Comparison of ENCODE assay signal across 21 cellular contexts in genomic region chr13:51921790-51922740, GRCh38.
DNase-seq lines count a peak whose midpoint lies in the region; ATAC-seq and TF ChIP-seq lines count a peak whose summit lies in the region.
"Had no signal": no experiment of that assay in that cellular context is flagged by ENCODE, and none has a peak within 500 bp of the region (broad histone marks: within the 10 kb centered on the region; RNA-seq: fewer than 3 reads in every experiment).

No MANE protein-coding gene starts in this region.

- CTCF ChIA-PET in activated CD8-positive, alpha-beta T cell treated with anti-CD3 and anti-CD28 coated beads for 36 hours (lab: Charles Lee), result interaction anchor here (1.5 to 2.4 kb wide), 2 partner anchors 8 to 206 kb away, joined by 4 to 13 read pairs; no protein-coding TSS in a partner anchor
- CTCF ChIA-PET in activated CD8-positive, alpha-beta T cell treated with anti-CD3 and anti-CD28 coated beads, Interleukin-2, amount 10 ng/mL, durations not matched to agents 7 days and 5 days (lab: Charles Lee), result interaction anchor here (1.9 kb wide), 1 partner anchor 9 kb away, joined by 6 read pairs; no protein-coding TSS in a partner anchor

- no peaks in the 10 kb centered on the region for H3K9me3 Mint-ChIP-seq in activated CD8-positive, alpha-beta T cell treated with anti-CD3 and anti-CD28 coated beads for 36 hours
- H3K9me3 Mint-ChIP-seq in activated CD8-positive, alpha-beta T cell treated with anti-CD3 and anti-CD28 coated beads, Interleukin-2, amount 10 ng/mL, durations not matched to agents 7 days and 5 days (ENCODE audit: insufficient read depth), result no peaks in the 10 kb centered on the region
- H3K9me3 Mint-ChIP-seq in stimulated activated memory B cell treated with anti-CD40 and anti-IgM and Interleukin-4, amounts not matched to agents 10 μg/mL and 1 μg/mL and 100 μg/mL, for 72 hours, result no peaks in the 10 kb centered on the region
- H3K9me3 Mint-ChIP-seq: CD4-positive, CD25-positive, alpha-beta regulatory T cell; stimulated activated naive CD8-positive, alpha-beta T cell treated with anti-CD3 and anti-CD28 coated beads, Interleukin-15, amount 100 ng/mL, for 72 hours had no signal

- H3K27me3 Mint-ChIP-seq in activated CD8-positive, alpha-beta T cell treated with anti-CD3 and anti-CD28 coated beads for 36 hours, result peaks cover 8% of the 10 kb centered on the region
- H3K27me3 Mint-ChIP-seq in activated CD8-positive, alpha-beta T cell treated with anti-CD3 and anti-CD28 coated beads, Interleukin-2, amount 10 ng/mL, durations not matched to agents 7 days and 5 days (ENCODE audit: low read depth), result peaks cover 8% of the 10 kb centered on the region
- peaks cover 40% of the 10 kb centered on the region for H3K27me3 Mint-ChIP-seq in stimulated activated memory B cell treated with anti-CD40 and anti-IgM and Interleukin-4, amounts not matched to agents 10 μg/mL and 1 μg/mL and 100 μg/mL, for 72 hours
- H3K27me3 Mint-ChIP-seq: CD4-positive, CD25-positive, alpha-beta regulatory T cell had no signal

- intact Hi-C loops in activated CD8-positive, alpha-beta T cell treated with anti-CD3 and anti-CD28 coated beads for 36 hours (cut with micrococcal nuclease), result no loop called here
- intact Hi-C loops in vagina (cut with DNase I), result no loop called here

- TF ChIP-seq POLR2A in vagina (IDR thresholded peaks at IDR 0.05), result no peak

- H3K27ac ChIP-seq in WERI-Rb-1, result no peak overlapping the region
- H3K27ac ChIP-seq in vagina, result no peak overlapping the region
- H3K27ac ChIP-seq: hepatocyte, Peyer's patch, upper lobe of right lung had no signal

- DNase-seq in activated CD8-positive, alpha-beta T cell treated with anti-CD3 and anti-CD28 coated beads for 36 hours, result peak; percentile 17
- DNase-seq in activated CD8-positive, alpha-beta T cell treated with anti-CD3 and anti-CD28 coated beads, Interleukin-2, amount 10 ng/mL, durations not matched to agents 7 days and 5 days, result no peak
- DNase-seq in RPMI7951 (ENCODE audit: low read depth), result peak; percentile 9
- peak; percentile 63 for DNase-seq in fibroblast of villous mesenchyme (ENCODE audit: low read depth)
- no peak for DNase-seq in WERI-Rb-1
- no peak for DNase-seq in COLO668 (lab: John Stamatoyannopoulos, UW; ENCODE audit: unreplicated experiment)
- DNase-seq in vagina (ENCODE audit: extremely low spot score in 2 of 2), result no peak
- DNase-seq: ACHN; activated gamma-delta T cell treated with Interleukin-2 at 50 U/mL for 16 hours; anterior cingulate cortex; CD4-positive, CD25-positive, alpha-beta regulatory T cell; kidney; midbrain; NCI-H2081 treated with DMSO at 0.1 percent for 48 hours; NCI-H774; Peyer's patch; right cardiac atrium; stimulated activated naive CD8-positive, alpha-beta T cell treated with anti-CD3 and anti-CD28 coated beads, Interleukin-15, amount 100 ng/mL, for 72 hours; upper lobe of right lung had no signal

- POLR2A ChIA-PET in activated CD8-positive, alpha-beta T cell treated with anti-CD3 and anti-CD28 coated beads for 36 hours (lab: Charles Lee), result interaction anchor here (1.1 kb wide), 1 partner anchor 9 kb away, joined by 3 read pairs; no protein-coding TSS in a partner anchor
- POLR2A ChIA-PET in activated CD8-positive, alpha-beta T cell treated with anti-CD3 and anti-CD28 coated beads, Interleukin-2, amount 10 ng/mL, durations not matched to agents 7 days and 5 days (lab: Charles Lee), result no interaction called here

- H3K9me3 ChIP-seq in WERI-Rb-1 (ENCODE audit: severe bottlenecking) (no peaks in the 10 kb centered on the region), vagina (no peaks in the 10 kb centered on the region)
- H3K9me3 ChIP-seq: Peyer's patch, upper lobe of right lung had no signal

- H3K4me3 ChIP-seq in fibroblast of villous mesenchyme (ENCODE audit: low read depth, low read length) (no peak overlapping the region), WERI-Rb-1 (ENCODE audit: low read depth, low read length) (no peak overlapping the region), vagina (no peak overlapping the region)
- H3K4me3 ChIP-seq: hepatocyte, Peyer's patch, upper lobe of right lung had no signal

- H3K27ac Mint-ChIP-seq in activated CD8-positive, alpha-beta T cell treated with anti-CD3 and anti-CD28 coated beads for 36 hours, result no peak overlapping the region
- no peak overlapping the region for H3K27ac Mint-ChIP-seq in activated CD8-positive, alpha-beta T cell treated with anti-CD3 and anti-CD28 coated beads, Interleukin-2, amount 10 ng/mL, durations not matched to agents 7 days and 5 days
- H3K27ac Mint-ChIP-seq in stimulated activated memory B cell treated with anti-CD40 and anti-IgM and Interleukin-4, amounts not matched to agents 10 μg/mL and 1 μg/mL and 100 μg/mL, for 72 hours, result no peak overlapping the region
- H3K27ac Mint-ChIP-seq: CD4-positive, CD25-positive, alpha-beta regulatory T cell; stimulated activated naive CD8-positive, alpha-beta T cell treated with anti-CD3 and anti-CD28 coated beads, Interleukin-15, amount 100 ng/mL, for 72 hours had no signal

- ATAC-seq in activated CD8-positive, alpha-beta T cell treated with anti-CD3 and anti-CD28 coated beads for 36 hours, result peak; percentile 7
- ATAC-seq in activated CD8-positive, alpha-beta T cell treated with anti-CD3 and anti-CD28 coated beads, Interleukin-2, amount 10 ng/mL, durations not matched to agents 7 days and 5 days, result no peak
- ATAC-seq in stimulated activated memory B cell treated with anti-CD40 and anti-IgM and Interleukin-4, amounts not matched to agents 10 μg/mL and 1 μg/mL and 100 μg/mL, for 72 hours, result peak; percentile 43
- ATAC-seq: stimulated activated naive CD8-positive, alpha-beta T cell treated with anti-CD3 and anti-CD28 coated beads, Interleukin-15, amount 100 ng/mL, for 72 hours; upper lobe of right lung had no signal

- H3K4me1 Mint-ChIP-seq in activated CD8-positive, alpha-beta T cell treated with anti-CD3 and anti-CD28 coated beads for 36 hours (ENCODE audit: low read depth), result peaks cover 7% of the 10 kb centered on the region
- H3K4me1 Mint-ChIP-seq in activated CD8-positive, alpha-beta T cell treated with anti-CD3 and anti-CD28 coated beads, Interleukin-2, amount 10 ng/mL, durations not matched to agents 7 days and 5 days (ENCODE audit: low read depth), result peaks cover 4% of the 10 kb centered on the region
- peaks cover 24% of the 10 kb centered on the region for H3K4me1 Mint-ChIP-seq in stimulated activated memory B cell treated with anti-CD40 and anti-IgM and Interleukin-4, amounts not matched to agents 10 μg/mL and 1 μg/mL and 100 μg/mL, for 72 hours

- no peaks in the 10 kb centered on the region for H3K4me1 ChIP-seq in vagina
- H3K4me1 ChIP-seq: Peyer's patch, upper lobe of right lung had no signal

- H3K36me3 Mint-ChIP-seq in activated CD8-positive, alpha-beta T cell treated with anti-CD3 and anti-CD28 coated beads for 36 hours (ENCODE audit: low read depth), result no peaks in the 10 kb centered on the region
- H3K36me3 Mint-ChIP-seq in activated CD8-positive, alpha-beta T cell treated with anti-CD3 and anti-CD28 coated beads, Interleukin-2, amount 10 ng/mL, durations not matched to agents 7 days and 5 days (ENCODE audit: low read depth), result no peaks in the 10 kb centered on the region
- no peaks in the 10 kb centered on the region for H3K36me3 Mint-ChIP-seq in stimulated activated memory B cell treated with anti-CD40 and anti-IgM and Interleukin-4, amounts not matched to agents 10 μg/mL and 1 μg/mL and 100 μg/mL, for 72 hours
- H3K36me3 Mint-ChIP-seq: CD4-positive, CD25-positive, alpha-beta regulatory T cell had no signal

- TF ChIP-seq CTCF in activated CD8-positive, alpha-beta T cell treated with anti-CD3 and anti-CD28 coated beads for 36 hours (IDR thresholded peaks at IDR 0.05), result no peak
- TF ChIP-seq CTCF in fibroblast of villous mesenchyme (IDR thresholded peaks at IDR 0.05; ENCODE audit: insufficient read depth, low read depth, low read length) (no peak), WERI-Rb-1 (IDR thresholded peaks at IDR 0.05; ENCODE audit: low read depth, low read length) (no peak), vagina (IDR thresholded peaks at IDR 0.05) (no peak)

- H3K27me3 ChIP-seq in WERI-Rb-1 (ENCODE audit: insufficient read depth, low read depth, severe bottlenecking) (no peaks in the 10 kb centered on the region), vagina (no peaks in the 10 kb centered on the region)
- H3K27me3 ChIP-seq: hepatocyte, Peyer's patch, upper lobe of right lung had no signal

- H3K36me3 ChIP-seq in WERI-Rb-1 (no peaks in the 10 kb centered on the region), vagina (no peaks in the 10 kb centered on the region)
- H3K36me3 ChIP-seq: upper lobe of right lung had no signal

- no peak overlapping the region for H3K4me3 Mint-ChIP-seq in activated CD8-positive, alpha-beta T cell treated with anti-CD3 and anti-CD28 coated beads for 36 hours
- H3K4me3 Mint-ChIP-seq in activated CD8-positive, alpha-beta T cell treated with anti-CD3 and anti-CD28 coated beads, Interleukin-2, amount 10 ng/mL, durations not matched to agents 7 days and 5 days, result no peak overlapping the region
- H3K4me3 Mint-ChIP-seq in stimulated activated memory B cell treated with anti-CD40 and anti-IgM and Interleukin-4, amounts not matched to agents 10 μg/mL and 1 μg/mL and 100 μg/mL, for 72 hours, result no peak overlapping the region
- H3K4me3 Mint-ChIP-seq: CD4-positive, CD25-positive, alpha-beta regulatory T cell; stimulated activated naive CD8-positive, alpha-beta T cell treated with anti-CD3 and anti-CD28 coated beads, Interleukin-15, amount 100 ng/mL, for 72 hours had no signal

Comparison
In these comparisons a context has a peak if more than half of its experiments do, and no peak if none do; other contexts are left out.
1. DNase-seq: peak in activated CD8-positive, alpha-beta T cell treated with anti-CD3 and anti-CD28 coated beads for 36 hours (single experiment), RPMI7951 (single experiment) and fibroblast of villous mesenchyme (single experiment); none in activated CD8-positive, alpha-beta T cell treated with anti-CD3 and anti-CD28 coated beads, Interleukin-2, amount 10 ng/mL, durations not matched to agents 7 days and 5 days (single experiment), WERI-Rb-1 (single experiment), COLO668 (single experiment) and vagina (0 of 2).